ENCODE assay signal across 34 cellular contexts in the genomic region with DNA sequence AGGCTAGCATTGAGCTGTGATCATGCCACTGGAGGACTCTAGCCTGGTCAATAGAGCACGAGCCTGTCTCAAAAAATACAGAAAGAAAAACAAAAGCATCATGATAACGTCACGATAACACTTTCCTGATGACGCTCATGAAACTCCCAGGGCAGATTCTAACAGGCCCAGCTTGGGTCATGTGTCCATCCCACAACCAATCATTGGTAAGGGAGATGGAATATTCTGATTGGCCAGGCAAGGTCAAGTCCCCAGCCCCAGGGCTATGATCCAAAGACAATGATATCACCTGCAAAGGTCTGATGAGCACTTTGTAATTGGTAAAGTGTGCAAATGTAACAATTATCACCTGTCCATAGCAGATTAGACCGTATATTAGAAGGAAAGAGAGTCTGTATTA.
"Had no signal": no experiment of that assay in that cellular context is flagged by ENCODE, and none has a peak within 500 bp of the region (broad histone marks: within the 10 kb centered on the region; RNA-seq: fewer than 3 reads in every experiment).

No MANE protein-coding gene starts in this region.

- H3K9me3 ChIP-seq: adrenal gland, body of pancreas, esophagus muscularis mucosa, gastrocnemius medialis, heart left ventricle had no signal

- H3K27me3 Mint-ChIP-seq: activated CD8-positive, alpha-beta T cell treated with anti-CD3 and anti-CD28 coated beads for 36 hours; activated naive CD4-positive, alpha-beta T cell treated with anti-CD3 and anti-CD28 coated beads, Interleukin-2, amount 50 U/mL, for 24 hours; activated naive CD8-positive, alpha-beta T cell treated with anti-CD3 and anti-CD28 coated beads for 36 hours; activated naive CD8-positive, alpha-beta T cell treated with anti-CD3 and anti-CD28 coated beads, Interleukin-2, amount 50 U/mL, for 24 hours; effector memory CD8-positive, alpha-beta T cell had no signal

- FAIRE-seq: colon, TTC549 had no signal

- H3K27ac ChIP-seq: adrenal gland, body of pancreas, esophagus muscularis mucosa, foreskin keratinocyte, gastrocnemius medialis, heart left ventricle, VCaP had no signal

- H3K9me3 Mint-ChIP-seq: activated CD8-positive, alpha-beta T cell treated with anti-CD3 and anti-CD28 coated beads for 36 hours; activated naive CD4-positive, alpha-beta T cell treated with anti-CD3 and anti-CD28 coated beads for 36 hours; activated naive CD4-positive, alpha-beta T cell treated with anti-CD3 and anti-CD28 coated beads, Interleukin-2, amount 50 U/mL, for 24 hours; activated naive CD8-positive, alpha-beta T cell treated with anti-CD3 and anti-CD28 coated beads for 36 hours; activated naive CD8-positive, alpha-beta T cell treated with anti-CD3 and anti-CD28 coated beads, Interleukin-2, amount 50 U/mL, for 24 hours; activated T-helper 1 cell treated with anti-CD3 and anti-CD28 coated beads, Interleukin-12 subunit alpha, Interleukin-12 subunit beta, Interleukin-2, Interleukin-4 antibody, amounts not matched to agents 30 ng/mL and 10 ng/mL and 1 ng/mL, durations not matched to agents 14 hours and 24 hours and 36 hours; activated T-helper 2 cell treated with anti-CD3 and anti-CD28 coated beads, Interferon-gamma antibody, Interleukin-2, Interleukin-4, amounts not matched to agents 10 μg/mL and 5 μg/mL and 100 μg/mL, durations not matched to agents 14 hours and 24 hours and 36 hours; effector memory CD8-positive, alpha-beta T cell had no signal

- H3K4me1 ChIP-seq: adrenal gland, body of pancreas, esophagus muscularis mucosa, foreskin keratinocyte, gastrocnemius medialis, heart left ventricle had no signal

- H3K27me3 ChIP-seq: adrenal gland, body of pancreas, esophagus muscularis mucosa, gastrocnemius medialis, heart left ventricle had no signal

- ATAC-seq: activated CD4-positive, CD25-positive, alpha-beta regulatory T cell treated with anti-CD3 and anti-CD28 coated beads, Interleukin-2, amount 50 U/mL, for 24 hours; activated CD8-positive, alpha-beta T cell treated with anti-CD3 and anti-CD28 coated beads for 36 hours; activated naive CD8-positive, alpha-beta T cell treated with anti-CD3 and anti-CD28 coated beads, Interleukin-2, amount 50 U/mL, for 24 hours; body of pancreas; effector memory CD8-positive, alpha-beta T cell; foreskin keratinocyte; gastrocnemius medialis; heart left ventricle; WTC11 had no signal

- H3K4me1 Mint-ChIP-seq: WTC11 had no signal

- DNase-seq: activated CD4-positive, alpha-beta T cell treated with anti-CD3 and anti-CD28 coated beads for 48 hours; activated CD4-positive, alpha-beta T cell treated with anti-CD3 and anti-CD28 coated beads, Interleukin-2, amount 50 U/mL, for 1 hour; activated CD4-positive, alpha-beta T cell treated with anti-CD3 and anti-CD28 coated beads, Interleukin-2, amount 50 U/mL, for 48 hours; activated CD8-positive, alpha-beta memory T cell treated with anti-CD3 and anti-CD28 coated beads for 24 hours; activated CD8-positive, alpha-beta T cell treated with anti-CD3 and anti-CD28 coated beads for 36 hours; activated effector memory CD4-positive, alpha-beta T cell treated with anti-CD3 and anti-CD28 coated beads, Interleukin-2, amount 50 U/mL, for 16 hours; activated naive CD4-positive, alpha-beta T cell treated with anti-CD3 and anti-CD28 coated beads for 36 hours; activated naive CD8-positive, alpha-beta T cell treated with anti-CD3 and anti-CD28 coated beads for 36 hours; activated naive CD8-positive, alpha-beta T cell treated with anti-CD3 and anti-CD28 coated beads, Interleukin-2, amount 50 U/mL, for 24 hours; activated T-cell treated with anti-CD3 and anti-CD28 coated beads, Interleukin-2, amount 50 U/mL, for 48 hours; adrenal gland; amygdala; aorta; body of pancreas; caudate nucleus; cortex of kidney; dermis blood vessel endothelial cell; effector CD4-positive, alpha-beta T cell; effector memory CD8-positive, alpha-beta T cell; erythroblast; foreskin keratinocyte; gastrocnemius medialis; glutamatergic neuron; heart left ventricle; T-helper 2 cell had no signal

- H3K4me3 Mint-ChIP-seq: activated CD8-positive, alpha-beta T cell treated with anti-CD3 and anti-CD28 coated beads for 36 hours; activated naive CD4-positive, alpha-beta T cell treated with anti-CD3 and anti-CD28 coated beads for 36 hours; activated naive CD4-positive, alpha-beta T cell treated with anti-CD3 and anti-CD28 coated beads, Interleukin-2, amount 50 U/mL, for 24 hours; activated naive CD8-positive, alpha-beta T cell treated with anti-CD3 and anti-CD28 coated beads for 36 hours; activated naive CD8-positive, alpha-beta T cell treated with anti-CD3 and anti-CD28 coated beads, Interleukin-2, amount 50 U/mL, for 24 hours; activated T-helper 1 cell treated with anti-CD3 and anti-CD28 coated beads, Interleukin-12 subunit alpha, Interleukin-12 subunit beta, Interleukin-2, Interleukin-4 antibody, amounts not matched to agents 30 ng/mL and 10 ng/mL and 1 ng/mL, durations not matched to agents 14 hours and 24 hours and 36 hours; effector memory CD8-positive, alpha-beta T cell; WTC11 had no signal

- H3K4me3 ChIP-seq: adrenal gland, body of pancreas, esophagus muscularis mucosa, gastrocnemius medialis, heart left ventricle had no signal

- H3K36me3 Mint-ChIP-seq: activated naive CD4-positive, alpha-beta T cell treated with anti-CD3 and anti-CD28 coated beads, Interleukin-2, amount 50 U/mL, for 24 hours; activated naive CD8-positive, alpha-beta T cell treated with anti-CD3 and anti-CD28 coated beads for 36 hours; WTC11 had no signal

- H3K27ac Mint-ChIP-seq: activated CD8-positive, alpha-beta T cell treated with anti-CD3 and anti-CD28 coated beads for 36 hours; activated naive CD4-positive, alpha-beta T cell treated with anti-CD3 and anti-CD28 coated beads for 36 hours; activated naive CD4-positive, alpha-beta T cell treated with anti-CD3 and anti-CD28 coated beads, Interleukin-2, amount 50 U/mL, for 24 hours; activated naive CD8-positive, alpha-beta T cell treated with anti-CD3 and anti-CD28 coated beads for 36 hours; activated naive CD8-positive, alpha-beta T cell treated with anti-CD3 and anti-CD28 coated beads, Interleukin-2, amount 50 U/mL, for 24 hours; activated T-helper 1 cell treated with anti-CD3 and anti-CD28 coated beads, Interleukin-12 subunit alpha, Interleukin-12 subunit beta, Interleukin-2, Interleukin-4 antibody, amounts not matched to agents 30 ng/mL and 10 ng/mL and 1 ng/mL, durations not matched to agents 14 hours and 24 hours and 36 hours; activated T-helper 2 cell treated with anti-CD3 and anti-CD28 coated beads, Interferon-gamma antibody, Interleukin-2, Interleukin-4, amounts not matched to agents 10 μg/mL and 5 μg/mL and 100 μg/mL, durations not matched to agents 14 hours and 24 hours and 36 hours; effector memory CD8-positive, alpha-beta T cell; WTC11 had no signal

- H3K36me3 ChIP-seq: adrenal gland, esophagus muscularis mucosa, gastrocnemius medialis, heart left ventricle had no signal
